6 cellular contexts compared by ENCODE assay signal in the genomic region with DNA sequence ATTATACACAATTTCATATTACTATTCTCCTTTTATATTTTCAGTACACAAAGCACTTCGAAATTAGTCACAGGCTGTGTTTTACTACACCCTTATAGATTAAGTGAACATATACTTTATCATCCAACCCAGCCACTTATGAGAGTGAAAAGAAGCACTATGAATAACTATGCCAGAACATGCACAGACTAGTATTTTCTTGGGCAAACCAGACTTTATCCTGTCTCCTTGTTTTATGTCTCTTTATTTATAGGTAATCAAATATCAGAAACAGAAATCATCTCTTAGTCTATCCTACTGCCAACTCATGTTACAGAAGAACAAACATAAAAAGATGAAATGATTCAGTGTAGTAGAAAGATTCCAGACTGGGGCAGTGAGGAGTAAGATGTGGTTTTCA.
"Had no signal": no experiment of that assay in that cellular context is flagged by ENCODE, and none has a peak within 500 bp of the region (broad histone marks: within the 10 kb centered on the region; RNA-seq: fewer than 3 reads in every experiment).

No MANE protein-coding gene starts in this region.

- DNase-seq: GOT3, HFFc6, IMR-90 had no signal

- H3K4me3 ChIP-seq: GM23248, HAP-1 had no signal

- H3K4me3 Mint-ChIP-seq: HFFc6 had no signal

- H3K36me3 ChIP-seq: HAP-1 had no signal

- H3K27ac Mint-ChIP-seq: HFFc6 had no signal

- H3K9ac ChIP-seq: GM23248 had no signal

- H3K9me3 ChIP-seq: HAP-1 had no signal

- H3K4me1 ChIP-seq: HAP-1 had no signal

- H3K27ac ChIP-seq: GM23248, HL-60 had no signal
